In the genomic region with DNA sequence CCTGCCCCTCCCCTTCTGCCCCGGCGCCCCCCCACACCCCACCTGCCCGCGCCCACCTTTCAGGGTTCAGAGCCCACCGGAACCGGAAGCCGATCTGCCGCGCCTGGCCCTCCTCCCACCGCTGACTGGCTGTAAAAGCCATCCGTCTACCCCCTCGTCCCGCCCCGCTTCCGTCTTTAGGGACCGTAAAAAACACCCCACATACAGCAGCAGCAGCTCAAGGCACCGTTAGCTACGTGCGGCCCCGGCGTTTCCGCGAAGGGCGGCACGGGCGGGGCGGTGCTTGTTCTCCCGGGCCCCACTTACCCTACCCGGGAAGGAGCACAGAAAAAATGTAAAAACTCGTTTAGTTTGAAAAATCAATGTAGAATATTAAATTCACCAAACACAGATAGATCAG, we compare ENCODE assay signal across 8 cellular contexts. TPM values are rescaled to one million over a fixed set of nuclear protein-coding genes. Genes with fewer than 3 reads are reported as not detected.
DNase-seq lines count a peak whose midpoint lies in the region; ATAC-seq, FAIRE-seq and TF ChIP-seq lines count a peak whose summit lies in the region.

A gene (minus strand): TSS at position 96 of the 400 bp plus-strand sequence. CDS start 320 bp downstream, outside the sequence.

- peak within 1 kb of the TSS; percentile 84 for H3K4me3 Mint-ChIP-seq in CD8-positive, alpha-beta T cell

- H3K27me3 ChIP-seq in CD8-positive, alpha-beta T cell (ENCODE audit: insufficient read depth, low read length), result no peaks in the 10 kb centered on the region
- H3K27me3 ChIP-seq in HUES48 (ENCODE audit: control insufficient read depth, insufficient read depth, low read length) (no peaks in the 10 kb centered on the region), NT2/D1 (ENCODE audit: insufficient read depth, insufficient read length) (no peaks in the 10 kb centered on the region), H1 (replicated peaks in 1 of 4; ENCODE audit: control insufficient read depth in 3 of 4, extremely low read depth in 1 of 4, insufficient read depth in 3 of 4, low read length in 3 of 4) (no peaks in the 10 kb centered on the region), mesenchymal stem cell (ENCODE audit: control insufficient read depth in 1 of 2, insufficient read depth in 1 of 2, low read length in 2 of 2) (no peaks in the 10 kb centered on the region)

- peak within 1 kb of the TSS; percentile 0 for H3K27ac ChIP-seq in CD8-positive, alpha-beta T cell (ENCODE audit: low read depth, low read length)
- H3K27ac ChIP-seq in HUES48 (ENCODE audit: low read depth, low read length), result peak within 1 kb of the TSS; percentile 66
- no peak within 1 kb of the TSS for H3K27ac ChIP-seq in H1 (ENCODE audit: low read depth, low read length)
- H3K27ac ChIP-seq in mesenchymal stem cell (ENCODE audit: low read length, poor library complexity, severe bottlenecking), result peak within 1 kb of the TSS; percentile 16

- no peaks in the 10 kb centered on the region; a peak in 1 of 4 replicates for H3K79me2 ChIP-seq in H1 (ENCODE audit: control insufficient read depth in 1 of 2, insufficient read depth in 2 of 2, low read length in 2 of 2)

- H3K9ac ChIP-seq in HUES48 (ENCODE audit: low read depth, low read length) (0 out of 2 replicates have a peak within 1 kb of the TSS, but pooled peaks have one; percentile 21), NT2/D1 (ENCODE audit: insufficient read length, low read depth) (peak within 1 kb of the TSS; percentile 88), H1 (replicated peaks in 1 of 4; ENCODE audit: extremely low read depth in 1 of 4, low read depth in 3 of 4, low read length in 3 of 4) (peak within 1 kb of the TSS in 1 of 4 experiments; percentile 13; a peak in 2 of 7 replicates), mesenchymal stem cell (ENCODE audit: low read length) (peak within 1 kb of the TSS; percentile 80)

- H3K27ac Mint-ChIP-seq in CD8-positive, alpha-beta T cell, result peak within 1 kb of the TSS; percentile 92

- H3K36me3 Mint-ChIP-seq in CD8-positive, alpha-beta T cell, result peaks cover 57% of the 10 kb centered on the region

- TF ChIP-seq RAD21 in H1 (IDR thresholded peaks at IDR 0.05 in 1 of 2, conservative IDR thresholded peaks at IDR 0.05 in 1 of 2; ENCODE audit: low read depth in 2 of 2, low read length in 2 of 2), result no peak

- no peak for TF ChIP-seq EP300 in H1 (IDR thresholded peaks at IDR 0.05; ENCODE audit: borderline replicate concordance in 1 of 2, low read depth in 2 of 2, low read length in 2 of 2)

- H3K56ac ChIP-seq in H1 (replicated peaks; ENCODE audit: insufficient read length, low read depth, low read length), result peak within 1 kb of the TSS; percentile 46

- H2AK5ac ChIP-seq in H1 (ENCODE audit: low read depth, low read length) (no peak within 1 kb of the TSS), mesenchymal stem cell (ENCODE audit: low read length, severe bottlenecking) (peak within 1 kb of the TSS; percentile 59)

- H4K20me1 ChIP-seq in H1 (replicated peaks in 1 of 2; ENCODE audit: control insufficient read depth in 1 of 2, insufficient read depth in 2 of 2, low read length in 2 of 2), result peaks cover 8 to 30% of the 10 kb centered on the region in 2 experiments

- H4K91ac ChIP-seq in H1 (replicated peaks; ENCODE audit: insufficient read length, low read length), result peak within 1 kb of the TSS; percentile 54
- H4K91ac ChIP-seq in mesenchymal stem cell (ENCODE audit: low read length), result peak within 1 kb of the TSS; percentile 55

- H2AFZ ChIP-seq in H1 (ENCODE audit: low read length) (no peak within 1 kb of the TSS), mesenchymal stem cell (ENCODE audit: low read depth, low read length) (no peak within 1 kb of the TSS)

- no peaks in the 10 kb centered on the region for H3K27me3 Mint-ChIP-seq in CD8-positive, alpha-beta T cell (ENCODE audit: low read depth)

- H3K79me1 ChIP-seq in H1 (ENCODE audit: low read depth, low read length) (no peaks in the 10 kb centered on the region; the same call in 1 of the 2 replicates), mesenchymal stem cell (replicated peaks; ENCODE audit: low read length, poor library complexity, severe bottlenecking) (peaks cover 18% of the 10 kb centered on the region)

- H3K4ac ChIP-seq in H1 (replicated peaks; ENCODE audit: insufficient read length, low read depth, low read length) (peak within 1 kb of the TSS; percentile 32), mesenchymal stem cell (ENCODE audit: low read depth in 1 of 2, low read length in 2 of 2) (peak within 1 kb of the TSS; percentile 56 to 76)

- peak; percentile 86 to 94 (median 91) for DNase-seq in CD8-positive, alpha-beta T cell
- peak; percentile 99 for DNase-seq in GM20000 (ENCODE audit: low spot score)
- DNase-seq in NT2/D1 (ENCODE audit: low read depth, low spot score), result peak; percentile 94
- DNase-seq in activated CD8-positive, alpha-beta memory T cell treated with anti-CD3 and anti-CD28 coated beads for 48 hours (ENCODE audit: low read depth in 2 of 3, low spot score in 2 of 3), result peak; percentile 83 to 86 (median 83)
- peak; percentile 89 to 97 for DNase-seq in H1 (ENCODE audit: low read depth in 1 of 2, low spot score in 2 of 2)
- DNase-seq in mesenchymal stem cell, result peak; percentile 95
- DNase-seq in stimulated activated CD8-positive, alpha-beta memory T cell treated with anti-CD3 and anti-CD28 coated beads, Interleukin-12 subunit alpha, Interleukin-12 subunit beta, amount 100 ng/mL, for 24 hours (ENCODE audit: extremely low read depth), result peak; percentile 81

- no peak within 1 kb of the TSS for H2BK20ac ChIP-seq in H1 (ENCODE audit: low read length)

- H4K8ac ChIP-seq in H1 (ENCODE audit: extremely low read depth, insufficient read depth, low read length) (peak within 1 kb of the TSS; percentile 4), mesenchymal stem cell (ENCODE audit: low read length) (peak within 1 kb of the TSS; percentile 59)

- H3K9me3 Mint-ChIP-seq in CD8-positive, alpha-beta T cell, result no peaks in the 10 kb centered on the region

- H2BK12ac ChIP-seq in H1 (ENCODE audit: low read depth, low read length), result no peak within 1 kb of the TSS
- H2BK12ac ChIP-seq in mesenchymal stem cell (ENCODE audit: low read length in 2 of 2), result peak within 1 kb of the TSS in 1 of 2 experiments; percentile 3

- peak within 1 kb of the TSS; percentile 15 for H4K5ac ChIP-seq in H1 (ENCODE audit: insufficient read length, low read depth, low read length)

- no peaks in the 10 kb centered on the region; the same call in 1 of the 2 replicates for H3K23me2 ChIP-seq in H1 (ENCODE audit: low read depth, low read length)

- H2BK120ac ChIP-seq in H1 (replicated peaks; ENCODE audit: low read depth, low read length) (no peak within 1 kb of the TSS), mesenchymal stem cell (ENCODE audit: low read depth, low read length) (no peak within 1 kb of the TSS)

- peak within 1 kb of the TSS; percentile 20 for H3K4me3 ChIP-seq in CD8-positive, alpha-beta T cell (ENCODE audit: low read depth, low read length)
- H3K4me3 ChIP-seq in HUES48 (ENCODE audit: low read depth, low read length) (peak within 1 kb of the TSS; percentile 77), NT2/D1 (ENCODE audit: insufficient read length, low read depth) (peak within 1 kb of the TSS; percentile 51), H1 (ENCODE audit: extremely low read depth in 1 of 4, insufficient read depth in 2 of 4, low read depth in 3 of 4, low read length in 4 of 4) (peak within 1 kb of the TSS; percentile 23 to 60 (median 49); a peak in 7 of 8 replicates), mesenchymal stem cell (ENCODE audit: insufficient read depth in 1 of 2, low read depth in 1 of 2, low read length in 2 of 2) (peak within 1 kb of the TSS; percentile 53 to 75)

- H2BK15ac ChIP-seq in H1 (ENCODE audit: low read length), result no peak within 1 kb of the TSS; the same call in 1 of the 2 replicates
- H2BK15ac ChIP-seq in mesenchymal stem cell (ENCODE audit: low read depth, poor library complexity, severe bottlenecking), result no peak within 1 kb of the TSS

- POLR2A ChIA-PET in CD8-positive, alpha-beta T cell (lab: Charles Lee), result interaction anchor here (0.7 to 2.7 kb wide), 9 partner anchors 10 to 349 kb away, joined by 3 to 25 read pairs (median 7); a partner anchor contains a TSS
- POLR2A ChIA-PET in H1 (lab: Charles Lee; ENCODE audit: partially characterized antibody), result interaction anchor here (0.7 to 2.5 kb wide), 11 partner anchors 8 to 346 kb away, joined by 3 to 11 read pairs (median 4); a partner anchor contains a TSS

- ATAC-seq in CD8-positive, alpha-beta T cell, result peak; percentile 99

- H3K23ac ChIP-seq in H1 (ENCODE audit: insufficient read length), result no peak within 1 kb of the TSS
- H3K23ac ChIP-seq in mesenchymal stem cell (ENCODE audit: low read length in 2 of 2), result peak within 1 kb of the TSS in 1 of 2 experiments; percentile 9

- no peak for TF ChIP-seq POLR2A in H1 (IDR thresholded peaks at IDR 0.05; ENCODE audit: control extremely low read depth in 1 of 2, low read depth in 2 of 2, low read length in 2 of 2)

- H3K4me2 ChIP-seq in H1 (ENCODE audit: insufficient read depth in 1 of 2, low read depth in 2 of 2, low read length in 2 of 2), result peak within 1 kb of the TSS; percentile 70 to 76
- H3K4me2 ChIP-seq in mesenchymal stem cell (ENCODE audit: low read length, poor library complexity, severe bottlenecking), result peak within 1 kb of the TSS; percentile 66

- CTCF ChIA-PET in CD8-positive, alpha-beta T cell (lab: Charles Lee), result interaction anchor here (1.3 kb wide), 3 partner anchors 8 to 135 kb away, joined by 3 to 7 read pairs (median 4); a partner anchor contains a TSS
- CTCF ChIA-PET in H1 (lab: Charles Lee; ENCODE audit: partially characterized antibody), result interaction anchor here (0.9 to 1.8 kb wide), 9 partner anchors 8 to 342 kb away, joined by 3 to 5 read pairs (median 3); no protein-coding TSS in a partner anchor

- H3K9me3 ChIP-seq in CD8-positive, alpha-beta T cell (ENCODE audit: low read length), result no peaks in the 10 kb centered on the region
- H3K9me3 ChIP-seq in HUES48 (ENCODE audit: control insufficient read depth, insufficient read depth, low read length) (no peaks in the 10 kb centered on the region), NT2/D1 (ENCODE audit: insufficient read depth, low read length) (no peaks in the 10 kb centered on the region), H1 (ENCODE audit: insufficient read depth in 2 of 2, low read depth in 1 of 2, low read length in 1 of 2) (no peaks in the 10 kb centered on the region), mesenchymal stem cell (ENCODE audit: control insufficient read depth, low read length) (no peaks in the 10 kb centered on the region)

- FAIRE-seq in H1 (lab: Jason Lieb, UNC), result peak; percentile 39

- peaks cover 17% of the 10 kb centered on the region for H3K4me1 Mint-ChIP-seq in CD8-positive, alpha-beta T cell (ENCODE audit: low read depth)

- TF ChIP-seq CTCF in CD8-positive, alpha-beta T cell (IDR thresholded peaks at IDR 0.05), result no peak
- no peak for TF ChIP-seq CTCF in GM20000 (IDR thresholded peaks at IDR 0.05; ENCODE audit: extremely low read depth, missing control alignments)
- TF ChIP-seq CTCF in H1 (IDR thresholded peaks at IDR 0.05; ENCODE audit: control extremely low read depth in 1 of 3, insufficient read depth in 1 of 3, low read depth in 1 of 3, low read length in 3 of 3), result no peak

- peaks cover 14% of the 10 kb centered on the region for H3K4me1 ChIP-seq in CD8-positive, alpha-beta T cell (ENCODE audit: insufficient read depth, low read length)
- H3K4me1 ChIP-seq in HUES48 (ENCODE audit: control insufficient read depth, insufficient read depth, low read length) (0 out of 2 replicates have a peak, but pooled peaks cover 3% of the 10 kb centered on the region), NT2/D1 (ENCODE audit: insufficient read depth, insufficient read length) (peaks cover 15% of the 10 kb centered on the region), H1 (replicated peaks in 1 of 4; ENCODE audit: control insufficient read depth in 3 of 4, insufficient read depth in 4 of 4, low read length in 3 of 4) (peaks cover 0 to 10% (median 9%) of the 10 kb centered on the region in 4 experiments; a peak in 5 of 7 replicates), mesenchymal stem cell (ENCODE audit: control insufficient read depth, insufficient read depth, low read depth, low read length) (peaks cover 21% of the 10 kb centered on the region)

- H3K18ac ChIP-seq in H1 (ENCODE audit: extremely low read depth, low read length) (peak within 1 kb of the TSS; percentile 19; the same call in 1 of the 2 replicates), mesenchymal stem cell (ENCODE audit: low read depth in 1 of 2, low read length in 2 of 2) (no peak within 1 kb of the TSS)

- no peak within 1 kb of the TSS for H3K14ac ChIP-seq in H1 (ENCODE audit: insufficient read length)
- H3K14ac ChIP-seq in mesenchymal stem cell (ENCODE audit: low read length in 2 of 2), result peak within 1 kb of the TSS in 1 of 2 experiments; percentile 83

- peak within 1 kb of the TSS; percentile 63; the same call in 1 of the 2 replicates for H2BK5ac ChIP-seq in H1 (ENCODE audit: low read depth, low read length)
- H2BK5ac ChIP-seq in mesenchymal stem cell (ENCODE audit: low read depth, low read length, poor library complexity, severe bottlenecking), result no peak within 1 kb of the TSS

- 5% methylated on average over 26 of the region's 30 CpGs; no CpG with 5 or more reads in 1 of the 2 experiments for WGBS in H1 (ENCODE audit: extremely low coverage in 1 of 2, insufficient coverage in 1 of 2, insufficient read length in 1 of 2, insufficient replicate concordance in 2 of 2, low coverage in 1 of 2, low lambda C conversion rate in 2 of 2, missing lambda C conversion rate in 1 of 2), 2 experiments
- WGBS in mesenchymal stem cell, result 0% methylated on average over 19 of the region's 30 CpGs

- intact Hi-C loops in CD8-positive, alpha-beta T cell (cut with DNase I, micrococcal nuclease), result loop anchor here (1.0 to 2.0 kb wide), 4 partner anchors 10 to 31 kb away; a partner anchor contains a TSS

- H3K36me3 ChIP-seq in CD8-positive, alpha-beta T cell (ENCODE audit: insufficient read depth, low read length), result peaks cover 8% of the 10 kb centered on the region
- H3K36me3 ChIP-seq in HUES48 (ENCODE audit: control insufficient read depth, insufficient read depth, low read length) (peaks cover 72% of the 10 kb centered on the region), NT2/D1 (ENCODE audit: insufficient read depth, insufficient read length, low read length) (peaks cover 85% of the 10 kb centered on the region), H1 (ENCODE audit: control insufficient read depth in 2 of 4, insufficient read depth in 4 of 4, low read length in 3 of 4) (peaks cover 20 to 53% (median 44%) of the 10 kb centered on the region in 4 experiments), mesenchymal stem cell (ENCODE audit: control insufficient read depth in 1 of 2, insufficient read depth in 2 of 2, low read depth in 1 of 2, low read length in 2 of 2) (peaks cover 67 to 83% of the 10 kb centered on the region in 2 experiments)

RNA-seq across cellular contexts. Expression of the gene that starts here (rescaled TPM):
- 10 to 100 TPM; 16.7 to 17.4 TPM for total RNA-seq in CD8-positive, alpha-beta T cell
- total RNA-seq in H1 (2021; fragmentation: NEBNext Ultra II Directional; extraction: Animal tissue kit (Norgen Biotek cat#: 25700)), result 88.9 and 95.7 TPM in 2 replicates
- polyA plus RNA-seq in H1 (2011; rRNA removed), result 188 and 257 TPM in 2 replicates
- polyA plus RNA-seq in H1 (2011; cell fraction: cytosol; rRNA removed), result 238 TPM
- 174 TPM for polyA plus RNA-seq in H1 (2011; cell fraction: nucleus; rRNA removed)
- polyA plus RNA-seq in H1 (2012, experiment 1 of 2), result 80.1 to 165 TPM (median 138 TPM) in 4 replicates
- 134 TPM for polyA plus RNA-seq in H1 (2012, experiment 2 of 2)
- polyA plus RNA-seq in H1 (2013, experiment 1 of 2), result 74.5 TPM
- 74.2 TPM for polyA plus RNA-seq in H1 (2013, experiment 2 of 2)
- polyA minus RNA-seq in H1 (2011; rRNA and poly(A)+ RNA removed), result 52.8 and 69.8 TPM in 2 replicates
- 45.9 TPM for polyA minus RNA-seq in H1 (2011; cell fraction: cytosol; rRNA and poly(A)+ RNA removed)
- polyA minus RNA-seq in H1 (2011; cell fraction: nucleus; rRNA and poly(A)+ RNA removed), result 37.7 TPM
- 82.6 TPM for polyA plus RNA-seq in mesenchymal stem cell (2013, experiment 1 of 2)
- 81.5 TPM for polyA plus RNA-seq in mesenchymal stem cell (2013, experiment 2 of 2)

Comparison
In these comparisons a context has a peak if more than half of its experiments do, and no peak if none do; other contexts are left out.
1. H3K4me3 ChIP-seq: peak in every context shown above with its lines; median percentile 77 in HUES48; 64 in mesenchymal stem cell; 51 in NT2/D1; 49 in H1; 20 in CD8-positive, alpha-beta T cell.